ENCODE assay signal across 8 cellular contexts in the genomic region with DNA sequence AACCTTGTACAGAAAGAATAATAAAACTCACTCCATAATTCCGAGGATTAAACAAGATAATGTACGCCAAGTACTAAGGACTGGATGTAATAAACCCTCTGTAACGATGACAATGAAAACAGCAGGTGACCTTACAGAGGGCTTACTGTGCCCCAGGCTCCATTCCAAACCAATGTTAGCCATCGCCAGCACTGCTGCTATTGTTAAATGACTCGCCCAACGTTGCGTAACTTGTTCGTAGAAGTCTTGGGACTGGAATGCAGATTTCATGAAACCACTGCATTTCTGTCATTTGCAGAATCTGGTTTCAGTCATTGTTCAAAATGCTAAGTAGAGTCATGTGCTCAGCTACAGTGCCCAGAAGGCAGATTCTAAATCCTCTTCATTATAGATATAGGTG. TPM values are rescaled to one million over a fixed set of nuclear protein-coding genes. Genes with fewer than 3 reads are reported as not detected.
DNase-seq lines count a peak whose midpoint lies in the region; ATAC-seq and TF ChIP-seq lines count a peak whose summit lies in the region.

No MANE protein-coding gene starts in this region.

- TF ChIP-seq CTCF in CD14-positive monocyte (IDR thresholded peaks at IDR 0.05): no peak

- peaks cover 4 to 22% (median 10%) of the 10 kb centered on the region in 7 donors for H3K9me3 Mint-ChIP-seq in CD14-positive monocyte

- peak; percentile 85 for DNase-seq in CD14-positive monocyte (ENCODE audit: low spot score)
- DNase-seq in HuH-7.5 (ENCODE audit: low spot score): peak; percentile 18
- peak; percentile 44 for DNase-seq in left kidney (ENCODE audit: low read depth, low spot score)
- no peak for DNase-seq in posterior cingulate gyrus
- DNase-seq in NCI-H2029 treated with DMSO at 0.1 percent for 48 hours (lab: John Stamatoyannopoulos, UW): no peak
- no peak for DNase-seq in GF-D8 (lab: John Stamatoyannopoulos, UW)

- no peak for ATAC-seq in HG03521 (IDR thresholded peaks at IDR 0.05; ENCODE audit: unreplicated experiment)

- H3K27me3 Mint-ChIP-seq in CD14-positive monocyte (ENCODE audit: low read depth in 3 of 3): peaks cover 77 to 85% (median 77%) of the 10 kb centered on the region in 3 donors

- H3K27ac Mint-ChIP-seq in CD14-positive monocyte: peak overlapping the region; percentile 82 to 95 (median 92)

- H3K36me3 Mint-ChIP-seq in CD14-positive monocyte: peaks cover 4 to 22% of the 10 kb centered on the region in 2 donors

- intact Hi-C loops in CD14-positive monocyte (cut with micrococcal nuclease): loop anchor here in 1 of 2 donors (2.0 kb wide), 1 partner anchor 16 kb away; no protein-coding TSS in a partner anchor
- intact Hi-C loops in posterior cingulate gyrus (cut with DNase I): no loop called here

- peak overlapping the region; percentile 12 for H3K27ac ChIP-seq in angular gyrus (ENCODE audit: low read depth, low read length)

- H3K4me1 Mint-ChIP-seq in CD14-positive monocyte: peaks cover 40% of the 10 kb centered on the region

- peak overlapping the region in 1 of 2 donors; percentile 87 for H3K4me3 Mint-ChIP-seq in CD14-positive monocyte

RNA-seq across cellular contexts. Expression of gene STON2, which starts 0.7 kb away (rescaled TPM):
- 1 to 10 TPM; 1.6 to 2.1 TPM for polyA plus RNA-seq in CD14-positive monocyte

Comparison
In these comparisons a context has a peak if more than half of its experiments do, and no peak if none do; other contexts are left out.
1. DNase-seq: peak in CD14-positive monocyte (single experiment), HuH-7.5 (single experiment) and left kidney (single experiment); none in posterior cingulate gyrus (0 of 10), NCI-H2029 treated with DMSO at 0.1 percent for 48 hours (single experiment) and GF-D8 (single experiment).